ENCODE assay signal across 8 cellular contexts in genomic region chr7:41940760-41941343, GRCh38.
A peak's percentile ranks its signal among the peaks of the same experiment; 100 is the strongest.
DNase-seq lines count a peak whose midpoint lies in the region; ATAC-seq and TF ChIP-seq lines count a peak whose summit lies in the region.

No MANE protein-coding gene starts in this region.

- H3K9me2 ChIP-seq in DOHH2 (replicated peaks; ENCODE audit: control insufficient read depth, low read length): no peaks in the 10 kb centered on the region

- no peaks in the 10 kb centered on the region for H4K20me1 ChIP-seq in DOHH2 (ENCODE audit: control insufficient read depth, insufficient read depth, low read depth, low read length)
- no peaks in the 10 kb centered on the region for H4K20me1 ChIP-seq in OCI-LY3 (ENCODE audit: insufficient read depth, low read length)

- TF ChIP-seq CTCF in DOHH2 (IDR thresholded peaks at IDR 0.05; ENCODE audit: low read depth, low read length, poor library complexity, severe bottlenecking) (peak; percentile 95), HL-60 (IDR thresholded peaks at IDR 0.05; ENCODE audit: insufficient read depth, low read length) (peak; percentile 86), OCI-LY3 (IDR thresholded peaks at IDR 0.05; ENCODE audit: low read depth, low read length) (peak; percentile 81), upper lobe of right lung (IDR thresholded peaks at IDR 0.05) (peak; percentile 93)

- H3K36me3 ChIP-seq in DOHH2 (ENCODE audit: control insufficient read depth, low read length): no peaks in the 10 kb centered on the region
- H3K36me3 ChIP-seq in OCI-LY3 (replicated peaks; ENCODE audit: low read depth, low read length): no peaks in the 10 kb centered on the region
- no peaks in the 10 kb centered on the region for H3K36me3 ChIP-seq in upper lobe of right lung

- no peak overlapping the region for H3K4me2 ChIP-seq in DOHH2 (ENCODE audit: low read length)
- peak overlapping the region; percentile 16 for H3K4me2 ChIP-seq in OCI-LY3 (ENCODE audit: low read length)

- H3K4me1 ChIP-seq in DOHH2 (ENCODE audit: control insufficient read depth, low read length): 0 out of 2 replicates have a peak, but pooled peaks cover 4% of the 10 kb centered on the region
- peaks cover 3% of the 10 kb centered on the region; the same call in 1 of the 2 replicates for H3K4me1 ChIP-seq in OCI-LY3 (ENCODE audit: low read length)
- peaks cover 17% of the 10 kb centered on the region for H3K4me1 ChIP-seq in upper lobe of right lung

- no peaks in the 10 kb centered on the region for H3K36me3 Mint-ChIP-seq in activated T-cell treated with anti-CD3 and anti-CD28 coated beads, Interleukin-2, amount 50 U/mL, for 4 hours (ENCODE audit: insufficient read depth)

- H3K9me3 Mint-ChIP-seq in activated T-cell treated with anti-CD3 and anti-CD28 coated beads, Interleukin-2, amount 50 U/mL, for 4 hours: no peaks in the 10 kb centered on the region

- peaks cover 4% of the 10 kb centered on the region for H3K4me1 Mint-ChIP-seq in activated T-cell treated with anti-CD3 and anti-CD28 coated beads, Interleukin-2, amount 50 U/mL, for 4 hours (ENCODE audit: low read depth)

- H3K9me3 ChIP-seq in DOHH2 (ENCODE audit: control insufficient read depth, insufficient read depth, low read length) (no peaks in the 10 kb centered on the region), OCI-LY3 (ENCODE audit: insufficient read depth, low read length) (no peaks in the 10 kb centered on the region), upper lobe of right lung (no peaks in the 10 kb centered on the region)

- no peaks in the 10 kb centered on the region for H3F3A ChIP-seq in DOHH2 (ENCODE audit: control insufficient read depth, insufficient read depth)

- no peak overlapping the region for H3K4me3 ChIP-seq in DOHH2 (ENCODE audit: low read length)
- H3K4me3 ChIP-seq in HL-60 (replicated peaks; ENCODE audit: insufficient read depth, low read length): no peak overlapping the region
- no peak overlapping the region for H3K4me3 ChIP-seq in OCI-LY3 (ENCODE audit: low read length)
- no peak overlapping the region for H3K4me3 ChIP-seq in upper lobe of right lung

- H3K79me2 ChIP-seq in DOHH2 (ENCODE audit: control insufficient read depth, low read length) (no peaks in the 10 kb centered on the region), OCI-LY3 (ENCODE audit: low read length) (no peaks in the 10 kb centered on the region)

- no peak overlapping the region for H2AFZ ChIP-seq in OCI-LY3 (ENCODE audit: low read depth, low read length)

- intact Hi-C loops in upper lobe of right lung (cut with DNase I): loop anchor here (10.0 kb wide), 1 partner anchor 944 kb away; no protein-coding TSS in a partner anchor

- H3K27ac ChIP-seq in DOHH2 (ENCODE audit: low read depth, low read length): no peak overlapping the region
- no peak overlapping the region for H3K27ac ChIP-seq in HL-60 (replicated peaks)
- H3K27ac ChIP-seq in OCI-LY3 (ENCODE audit: low read length): no peak overlapping the region
- no peak overlapping the region for H3K27ac ChIP-seq in upper lobe of right lung

- ATAC-seq in GM21423 (IDR thresholded peaks at IDR 0.05; ENCODE audit: unreplicated experiment) (peak; percentile 78), upper lobe of right lung (peak; percentile 88)
- ATAC-seq in activated T-cell treated with anti-CD3 and anti-CD28 coated beads, Interleukin-2, amount 50 U/mL, for 4 hours: peak; percentile 65 to 79

- no peak overlapping the region for H3K9ac ChIP-seq in OCI-LY3 (ENCODE audit: low read length)

- peaks cover 33% of the 10 kb centered on the region for H3K27me3 Mint-ChIP-seq in activated T-cell treated with anti-CD3 and anti-CD28 coated beads, Interleukin-2, amount 50 U/mL, for 4 hours (ENCODE audit: low read depth)

- no peak overlapping the region for H3K4me3 Mint-ChIP-seq in activated T-cell treated with anti-CD3 and anti-CD28 coated beads, Interleukin-2, amount 50 U/mL, for 4 hours

- H3K27me3 ChIP-seq in DOHH2 (ENCODE audit: control insufficient read depth, low read length): peaks cover 23% of the 10 kb centered on the region
- H3K27me3 ChIP-seq in HL-60 (ENCODE audit: insufficient read depth, poor library complexity, severe bottlenecking): no peaks in the 10 kb centered on the region
- peaks cover 28% of the 10 kb centered on the region for H3K27me3 ChIP-seq in OCI-LY3 (ENCODE audit: low read depth, low read length)
- no peaks in the 10 kb centered on the region for H3K27me3 ChIP-seq in upper lobe of right lung

- DNase-seq in HL-60 (ENCODE audit: low read depth in 1 of 2, low spot score in 1 of 2) (peak; percentile 29 to 62), fibroblast of the conjunctiva (ENCODE audit: low read depth) (peak; percentile 67), nucleus accumbens (lab: John Stamatoyannopoulos, UW) (peak in 47 of 56 donors; percentile 4 to 86 (median 46)), upper lobe of right lung (peak; percentile 72)
- DNase-seq in activated T-cell treated with anti-CD3 and anti-CD28 coated beads, Interleukin-2, amount 50 U/mL, for 4 hours: peak; percentile 30
